ENCODE assay signal across 25 cellular contexts in the genomic region with DNA sequence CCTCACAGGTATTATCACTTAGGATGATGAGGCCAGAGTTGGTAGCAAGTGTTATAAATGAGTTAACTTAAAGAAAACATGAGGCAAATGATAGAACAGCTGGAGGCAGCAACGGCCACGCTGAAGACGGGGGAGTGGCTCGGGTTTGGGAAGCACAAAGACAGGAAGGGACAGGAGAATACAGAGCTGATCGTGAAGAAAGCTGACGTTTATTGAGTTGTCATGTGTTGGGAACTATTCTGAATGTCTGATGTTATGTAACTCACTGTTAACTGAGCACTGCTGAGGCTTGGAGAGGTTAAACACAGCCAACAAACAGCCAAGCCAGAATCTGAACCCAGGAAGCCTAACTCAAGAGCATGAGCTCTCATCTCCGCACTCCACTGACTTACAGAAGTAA. TPM values are rescaled to one million over a fixed set of nuclear protein-coding genes. Genes with fewer than 3 reads are reported as not detected.
A peak's percentile ranks its signal among the peaks of the same experiment; 100 is the strongest.
DNase-seq lines count a peak whose midpoint lies in the region; ATAC-seq and TF ChIP-seq lines count a peak whose summit lies in the region.
"Had no signal": no experiment of that assay in that cellular context is flagged by ENCODE, and none has a peak within 500 bp of the region (broad histone marks: within the 10 kb centered on the region; RNA-seq: fewer than 3 reads in every experiment).

No MANE protein-coding gene starts in this region.

- DNase-seq in endothelial cell (ENCODE audit: low spot score): peak; percentile 30
- DNase-seq in right cardiac atrium: peak in 2 of 3 donors; percentile 52 to 57
- peak; percentile 19 for DNase-seq in posterior vena cava (ENCODE audit: low spot score)
- DNase-seq in HEK293T (ENCODE audit: extremely low spot score): no peak
- no peak for DNase-seq in hypothalamus (lab: John Stamatoyannopoulos, UW)
- no peak for DNase-seq in AG20443 (ENCODE audit: low spot score)
- no peak for DNase-seq in activated CD4-positive, alpha-beta memory T cell treated with anti-CD3 and anti-CD28 coated beads for 36 hours
- DNase-seq: activated CD4-positive, alpha-beta T cell treated with anti-CD3 and anti-CD28 coated beads for 48 hours; activated naive CD8-positive, alpha-beta T cell treated with anti-CD3 and anti-CD28 coated beads for 36 hours; body of pancreas; EL; hippocampal formation; IMR-90; kidney; NCI-H2227 treated with DMSO at 0.1 percent for 48 hours; NCI-H82; nephron progenitor cell; SHP77 treated with DMSO at 0.1 percent for 48 hours had no signal

- H3K27me3 Mint-ChIP-seq in endothelial cell (ENCODE audit: unreplicated experiment): peaks cover 13% of the 10 kb centered on the region
- H3K27me3 Mint-ChIP-seq in activated CD4-positive, alpha-beta memory T cell treated with anti-CD3 and anti-CD28 coated beads for 36 hours: peaks cover 2% of the 10 kb centered on the region
- H3K27me3 Mint-ChIP-seq: activated naive CD8-positive, alpha-beta T cell treated with anti-CD3 and anti-CD28 coated beads for 36 hours had no signal

- POLR2A ChIA-PET in HEK293T (lab: Yijun Ruan, JAX): interaction anchor here (0.7 to 0.9 kb wide), 2 partner anchors 29 to 204 kb away, joined by 3 to 4 read pairs; partner anchors contain the start of gene MRPS25
- POLR2A ChIA-PET in activated CD4-positive, alpha-beta memory T cell treated with anti-CD3 and anti-CD28 coated beads for 36 hours (lab: Charles Lee): no interaction called here

- H3K4me3 ChIP-seq in BLaER1 (no peak overlapping the region), right cardiac atrium (ENCODE audit: low read length) (no peak overlapping the region)
- H3K4me3 ChIP-seq: A549, body of pancreas, vagina had no signal

- no peak for TF ChIP-seq CTCF in endothelial cell (IDR thresholded peaks at IDR 0.05; ENCODE audit: unreplicated experiment)

- intact Hi-C loops in right cardiac atrium (cut with DNase I) (no loop called here), posterior vena cava (cut with DNase I) (no loop called here)
- intact Hi-C loops in activated CD4-positive, alpha-beta memory T cell treated with anti-CD3 and anti-CD28 coated beads for 36 hours (cut with micrococcal nuclease): no loop called here

- H3K9me3 ChIP-seq in BLaER1 (peaks cover 2% of the 10 kb centered on the region; the same call in 1 of the 2 replicates), right cardiac atrium (ENCODE audit: control insufficient read depth, low read length) (no peaks in the 10 kb centered on the region)
- H3K9me3 ChIP-seq: body of pancreas, vagina had no signal

- CTCF ChIA-PET in HEK293T (lab: Yijun Ruan, JAX): interaction anchor here (0.7 to 1.2 kb wide), 3 partner anchors 9 to 52 kb away, joined by 3 read pairs; no protein-coding TSS in a partner anchor
- CTCF ChIA-PET in activated CD4-positive, alpha-beta memory T cell treated with anti-CD3 and anti-CD28 coated beads for 36 hours (lab: Charles Lee): no interaction called here

- peaks cover 49% of the 10 kb centered on the region for H3K4me1 Mint-ChIP-seq in endothelial cell (ENCODE audit: unreplicated experiment)
- H3K4me1 Mint-ChIP-seq in activated CD4-positive, alpha-beta memory T cell treated with anti-CD3 and anti-CD28 coated beads for 36 hours (ENCODE audit: low read depth): no peaks in the 10 kb centered on the region
- H3K4me1 Mint-ChIP-seq: activated naive CD8-positive, alpha-beta T cell treated with anti-CD3 and anti-CD28 coated beads for 36 hours; mesothelial cell of epicardium had no signal

- peak overlapping the region; percentile 52 for H3K4me3 Mint-ChIP-seq in endothelial cell (ENCODE audit: unreplicated experiment)
- no peak overlapping the region for H3K4me3 Mint-ChIP-seq in activated CD4-positive, alpha-beta memory T cell treated with anti-CD3 and anti-CD28 coated beads for 36 hours
- H3K4me3 Mint-ChIP-seq: activated naive CD8-positive, alpha-beta T cell treated with anti-CD3 and anti-CD28 coated beads for 36 hours; mesothelial cell of epicardium; nephron progenitor cell; T-helper 1 cell treated with Interleukin-12 subunit alpha and Interleukin-12 subunit beta and Interleukin-4 antibody, amounts not matched to agents 30 μg/mL and 1 μg/mL, for 36 hours had no signal

- 0 out of 2 replicates have a peak overlapping the region, but pooled peaks have one; percentile 5 for H3K4me2 ChIP-seq in BLaER1
- H3K4me2 ChIP-seq: A549 had no signal

- 24% methylated on average over 7 of the region's 7 CpGs for WGBS in right cardiac atrium

- peak; percentile 68 to 69 for ATAC-seq in right cardiac atrium
- ATAC-seq: body of pancreas had no signal

- H3K27ac ChIP-seq in BLaER1 (no peak overlapping the region), right cardiac atrium (ENCODE audit: low read length) (peak overlapping the region; percentile 63)
- H3K27ac ChIP-seq: A549, body of pancreas, vagina had no signal

- peak overlapping the region; percentile 94 for H3K27ac Mint-ChIP-seq in endothelial cell (ENCODE audit: unreplicated experiment)
- no peak overlapping the region for H3K27ac Mint-ChIP-seq in activated CD4-positive, alpha-beta memory T cell treated with anti-CD3 and anti-CD28 coated beads for 36 hours
- H3K27ac Mint-ChIP-seq: activated naive CD8-positive, alpha-beta T cell treated with anti-CD3 and anti-CD28 coated beads for 36 hours; activated T-helper 2 cell treated with anti-CD3 and anti-CD28 coated beads, Interferon-gamma antibody, Interleukin-2, Interleukin-4, amounts not matched to agents 10 μg/mL and 5 μg/mL and 100 μg/mL, durations not matched to agents 14 hours and 24 hours and 36 hours; mesothelial cell of epicardium; nephron progenitor cell; T-helper 1 cell treated with Interleukin-12 subunit alpha and Interleukin-12 subunit beta and Interleukin-4 antibody, amounts not matched to agents 30 μg/mL and 1 μg/mL, for 36 hours had no signal

- H3K36me3 Mint-ChIP-seq in endothelial cell (ENCODE audit: low read depth, unreplicated experiment): peaks cover 36% of the 10 kb centered on the region
- no peaks in the 10 kb centered on the region for H3K36me3 Mint-ChIP-seq in activated CD4-positive, alpha-beta memory T cell treated with anti-CD3 and anti-CD28 coated beads for 36 hours
- H3K36me3 Mint-ChIP-seq: activated naive CD8-positive, alpha-beta T cell treated with anti-CD3 and anti-CD28 coated beads for 36 hours; mesothelial cell of epicardium had no signal

- no peaks in the 10 kb centered on the region for H3K9me3 Mint-ChIP-seq in endothelial cell (ENCODE audit: unreplicated experiment)
- peaks cover 4% of the 10 kb centered on the region for H3K9me3 Mint-ChIP-seq in activated CD4-positive, alpha-beta memory T cell treated with anti-CD3 and anti-CD28 coated beads for 36 hours
- H3K9me3 Mint-ChIP-seq: activated T-helper 2 cell treated with anti-CD3 and anti-CD28 coated beads, Interferon-gamma antibody, Interleukin-2, Interleukin-4, amounts not matched to agents 10 μg/mL and 5 μg/mL and 100 μg/mL, durations not matched to agents 14 hours and 24 hours and 36 hours; T-helper 1 cell treated with Interleukin-12 subunit alpha and Interleukin-12 subunit beta and Interleukin-4 antibody, amounts not matched to agents 30 μg/mL and 1 μg/mL, for 36 hours had no signal

- no peaks in the 10 kb centered on the region for H4K20me1 ChIP-seq in BLaER1

- H3K4me1 ChIP-seq in BLaER1: no peaks in the 10 kb centered on the region
- H3K4me1 ChIP-seq in right cardiac atrium (ENCODE audit: control insufficient read depth, insufficient read depth, low read length): peaks cover 18% of the 10 kb centered on the region
- H3K4me1 ChIP-seq: A549, body of pancreas had no signal

- H3K36me3 ChIP-seq in BLaER1: no peaks in the 10 kb centered on the region
- H3K36me3 ChIP-seq: vagina had no signal

- H3K27me3 ChIP-seq in BLaER1 (no peaks in the 10 kb centered on the region), right cardiac atrium (ENCODE audit: control insufficient read depth, insufficient read depth) (no peaks in the 10 kb centered on the region)
- H3K27me3 ChIP-seq: body of pancreas, vagina had no signal

- H3K9ac ChIP-seq in BLaER1: no peak overlapping the region

TF ChIP-seq in HEK293T, 16 proteins besides CTCF, POLR2A, EP300 and RAD21:
- TF ChIP-seq L3MBTL2 (conservative IDR thresholded peaks at IDR 0.05) (no peak), PKNOX1 (IDR thresholded peaks at IDR 0.05) (no peak), TARDBP (IDR thresholded peaks at IDR 0.05) (no peak), SUZ12 (IDR thresholded peaks at IDR 0.05) (no peak), FOXK2 (IDR thresholded peaks at IDR 0.05) (no peak), FOXA1 (IDR thresholded peaks at IDR 0.05) (no peak), NFRKB (IDR thresholded peaks at IDR 0.05) (no peak), FOXM1 (IDR thresholded peaks at IDR 0.05; ENCODE audit: borderline replicate concordance) (no peak), ELF4 (IDR thresholded peaks at IDR 0.05) (no peak), SP1 (IDR thresholded peaks at IDR 0.05) (no peak), HDGF (IDR thresholded peaks at IDR 0.05; ENCODE audit: borderline replicate concordance) (no peak), ARNT (IDR thresholded peaks at IDR 0.05) (no peak)

RNA-seq across cellular contexts. Expression of gene FGD5, which starts 42.3 kb away (rescaled TPM):
- total RNA-seq in endothelial cell (ENCODE audit: unreplicated experiment) (294 TPM), right cardiac atrium (10 to 100 TPM; 17.1 to 30.5 (median 21.2) TPM), posterior vena cava (10 to 100 TPM; 34.7 to 35.4 TPM)
- 8.6 TPM for polyA plus RNA-seq in right cardiac atrium
- under 1 TPM in 1 of 2 experiments, not detected in 1; 0.12 TPM for total RNA-seq in activated CD4-positive, alpha-beta memory T cell treated with anti-CD3 and anti-CD28 coated beads for 36 hours
- total RNA-seq: IMR-90 had no signal
- polyA plus RNA-seq: BJ, IMR-90 had no signal

Comparison
In these comparisons a context has a peak if more than half of its experiments do, and no peak if none do; other contexts are left out.
1. DNase-seq: peak in endothelial cell (single experiment), right cardiac atrium (2 of 3) and posterior vena cava (single experiment); none in HEK293T (single experiment), hypothalamus (0 of 51), AG20443 (single experiment) and activated CD4-positive, alpha-beta memory T cell treated with anti-CD3 and anti-CD28 coated beads for 36 hours (single experiment).
2. RNA of gene FGD5, which starts 42.3 kb away (total RNA-seq): 294 TPM in endothelial cell (single experiment), 34.7 to 35.4 TPM in posterior vena cava and 17.1 to 30.5 TPM in right cardiac atrium; 0.12 TPM in activated CD4-positive, alpha-beta memory T cell treated with anti-CD3 and anti-CD28 coated beads for 36 hours; every median in the first group is over 10 times any median in the second.